ENCODE assay signal across 8 cellular contexts in genomic region chr20:50509923-50510705, GRCh38. TPM values are rescaled to one million over a fixed set of nuclear protein-coding genes. Genes with fewer than 3 reads are reported as not detected.
A peak's percentile ranks its signal among the peaks of the same experiment; 100 is the strongest.
DNase-seq lines count a peak whose midpoint lies in the region; ATAC-seq and TF ChIP-seq lines count a peak whose summit lies in the region.

Gene PTPN1, plus strand, starts transcription at chr20:50510383. Its CDS starts 145 bp downstream, at chr20:50510528.

- peak; percentile 11 for TF ChIP-seq CTCF in GM12873 (IDR thresholded peaks at IDR 0.05; ENCODE audit: insufficient read depth, low read depth, low read length, missing control alignments)
- TF ChIP-seq CTCF in cardiac muscle cell (IDR thresholded peaks at IDR 0.05; ENCODE audit: low read depth, low read length) = no peak
- TF ChIP-seq CTCF in transverse colon (IDR thresholded peaks at IDR 0.05) = peak; percentile 2 to 45 (median 23)

- peak within 1 kb of the TSS; percentile 75 for H2BK5ac ChIP-seq in trophoblast cell (ENCODE audit: low read depth, low read length, poor library complexity)

- peak within 1 kb of the TSS; percentile 64 for H3K4ac ChIP-seq in trophoblast cell (ENCODE audit: low read depth, low read length)

- DNase-seq in NCI-H1436 (lab: John Stamatoyannopoulos, UW) (peak; percentile 97), T follicular helper cell (ENCODE audit: low read depth) (peak; percentile 98), adipocyte (ENCODE audit: low read depth) (peak; percentile 99), cardiac muscle cell (ENCODE audit: low read depth in 1 of 2, low spot score in 1 of 2) (peak; percentile 99), trophoblast cell (peak; percentile 99 to 100), transverse colon (peak; percentile 99)

- H3K4me3 ChIP-seq in adipocyte (ENCODE audit: low read length) (peak within 1 kb of the TSS; percentile 83), cardiac muscle cell (peak within 1 kb of the TSS; percentile 90), trophoblast cell (ENCODE audit: low read depth, low read length) (peak within 1 kb of the TSS; percentile 99), transverse colon (peak within 1 kb of the TSS; percentile 91 to 96 (median 94))

- H4K8ac ChIP-seq in trophoblast cell (ENCODE audit: low read depth, low read length) = peak within 1 kb of the TSS; percentile 81

- no peaks in the 10 kb centered on the region for H3K27me3 ChIP-seq in adipocyte (replicated peaks; ENCODE audit: control insufficient read depth, insufficient read depth, low read length)
- H3K27me3 ChIP-seq in cardiac muscle cell = no peaks in the 10 kb centered on the region
- no peaks in the 10 kb centered on the region for H3K27me3 ChIP-seq in trophoblast cell (ENCODE audit: insufficient read depth, low read length)
- no peaks in the 10 kb centered on the region for H3K27me3 ChIP-seq in transverse colon

- in situ Hi-C loops in transverse colon (cut with MboI; ENCODE audit: low pct_ligation_motif_present in 1 of 4, low pct_unique_long_range_greater_than_20kb in 1 of 4, low sequenced_read_pairs in 3 of 4) = loop anchor here in 2 of 4 donors (5.0 to 10.0 kb wide), 2 partner anchors 45 to 67 kb away; no protein-coding TSS in a partner anchor

- peak within 1 kb of the TSS; percentile 86 for H2BK120ac ChIP-seq in trophoblast cell (ENCODE audit: insufficient read depth, low read length, poor library complexity)

- H4K91ac ChIP-seq in trophoblast cell (ENCODE audit: low read depth, low read length) = peak within 1 kb of the TSS; percentile 90

- H3K14ac ChIP-seq in trophoblast cell (ENCODE audit: low read length) = peak within 1 kb of the TSS; percentile 30

- H3K9me3 ChIP-seq in adipocyte (ENCODE audit: control insufficient read depth, low read length) = no peaks in the 10 kb centered on the region
- H3K9me3 ChIP-seq in cardiac muscle cell (ENCODE audit: low read depth) = no peaks in the 10 kb centered on the region
- no peaks in the 10 kb centered on the region for H3K9me3 ChIP-seq in trophoblast cell (ENCODE audit: insufficient read depth, low read depth, low read length)
- no peaks in the 10 kb centered on the region for H3K9me3 ChIP-seq in transverse colon

- H3K23ac ChIP-seq in trophoblast cell (ENCODE audit: low read length) = no peak within 1 kb of the TSS

- peak; percentile 89 for ATAC-seq in HG02763 (IDR thresholded peaks at IDR 0.05; ENCODE audit: unreplicated experiment)

- H3K27ac ChIP-seq in cardiac muscle cell (peak within 1 kb of the TSS; percentile 90), trophoblast cell (ENCODE audit: low read depth, low read length) (peak within 1 kb of the TSS; percentile 63), transverse colon (peak within 1 kb of the TSS; percentile 91 to 96 (median 93))

- H4K12ac ChIP-seq in trophoblast cell (ENCODE audit: low read depth, low read length) = peak within 1 kb of the TSS; percentile 66

- peak within 1 kb of the TSS; percentile 70 for H2AFZ ChIP-seq in trophoblast cell (ENCODE audit: insufficient read depth, low read length, poor library complexity)

- TF ChIP-seq POLR2A in transverse colon (IDR thresholded peaks at IDR 0.05) = peak; percentile 99

- peaks cover 11% of the 10 kb centered on the region for H3K79me2 ChIP-seq in trophoblast cell (ENCODE audit: control insufficient read depth, insufficient read depth, low read length, poor library complexity)

- H3K36me3 ChIP-seq in adipocyte (ENCODE audit: control insufficient read depth, insufficient read depth, low read length, severe bottlenecking) (no peaks in the 10 kb centered on the region), cardiac muscle cell (no peaks in the 10 kb centered on the region), trophoblast cell (ENCODE audit: control insufficient read depth in 1 of 2, insufficient read depth in 2 of 2, low read length in 2 of 2) (no peaks in the 10 kb centered on the region), transverse colon (no peaks in the 10 kb centered on the region)

- peaks cover 42% of the 10 kb centered on the region for H3K4me1 ChIP-seq in adipocyte (ENCODE audit: control insufficient read depth, insufficient read depth, low read length)
- peaks cover 37% of the 10 kb centered on the region for H3K4me1 ChIP-seq in cardiac muscle cell (ENCODE audit: low read depth)
- H3K4me1 ChIP-seq in trophoblast cell (ENCODE audit: control insufficient read depth in 1 of 2, insufficient read depth in 2 of 2, low read length in 2 of 2) = peaks cover 8 to 17% of the 10 kb centered on the region in 2 experiments
- H3K4me1 ChIP-seq in transverse colon = peaks cover 26 to 48% (median 44%) of the 10 kb centered on the region in 4 donors

- H3K79me1 ChIP-seq in trophoblast cell (ENCODE audit: low read length) = peaks cover 12% of the 10 kb centered on the region

- WGBS in trophoblast cell (ENCODE audit: extremely low coverage, insufficient coverage, insufficient read length) = no CpG with 5 or more reads among the region's 64 CpGs
- 0% methylated on average over 53 of the region's 64 CpGs; no CpG with 5 or more reads in 1 of the 2 donors for WGBS in transverse colon (ENCODE audit: low coverage in 1 of 2), 2 donors

- peak within 1 kb of the TSS; percentile 70 for H3K4me2 ChIP-seq in trophoblast cell (ENCODE audit: low read length)

- peak within 1 kb of the TSS; percentile 27 for H3K18ac ChIP-seq in trophoblast cell (ENCODE audit: low read length)

- H2BK12ac ChIP-seq in trophoblast cell (ENCODE audit: low read length) = peak within 1 kb of the TSS; percentile 81

- H2AK5ac ChIP-seq in trophoblast cell (ENCODE audit: low read length) = peak within 1 kb of the TSS; percentile 59

- intact Hi-C loops in transverse colon (cut with DNase I; ENCODE audit: low total_unique reads) = no loop called here

- H3K9ac ChIP-seq in adipocyte (ENCODE audit: low read length) (peak within 1 kb of the TSS; percentile 98), trophoblast cell (ENCODE audit: low read length) (peak within 1 kb of the TSS; percentile 73)

- no peak for TF ChIP-seq EP300 in transverse colon (IDR thresholded peaks at IDR 0.05; ENCODE audit: low read depth)

RNA-seq across cellular contexts. Expression of gene PTPN1, which starts in this region (rescaled TPM):
- total RNA-seq in cardiac muscle cell (28.3 and 29.4 TPM in 2 replicates), transverse colon (10 to 100 TPM; 19.3 to 34.8 (median 28.8) TPM)
- 19.4 and 22.7 TPM in 2 replicates for polyA plus RNA-seq in cardiac muscle cell
- polyA plus RNA-seq in trophoblast cell (2013) = 27.0 and 27.9 TPM in 2 replicates

Comparison
In these comparisons a context has a peak if more than half of its experiments do, and no peak if none do; other contexts are left out.
1. Peak in every context shown above with its lines: DNase-seq, ATAC-seq, H3K4me3 ChIP-seq and H3K27ac ChIP-seq.